Comparison of ENCODE assay signal across 25 cellular contexts in the genomic region with DNA sequence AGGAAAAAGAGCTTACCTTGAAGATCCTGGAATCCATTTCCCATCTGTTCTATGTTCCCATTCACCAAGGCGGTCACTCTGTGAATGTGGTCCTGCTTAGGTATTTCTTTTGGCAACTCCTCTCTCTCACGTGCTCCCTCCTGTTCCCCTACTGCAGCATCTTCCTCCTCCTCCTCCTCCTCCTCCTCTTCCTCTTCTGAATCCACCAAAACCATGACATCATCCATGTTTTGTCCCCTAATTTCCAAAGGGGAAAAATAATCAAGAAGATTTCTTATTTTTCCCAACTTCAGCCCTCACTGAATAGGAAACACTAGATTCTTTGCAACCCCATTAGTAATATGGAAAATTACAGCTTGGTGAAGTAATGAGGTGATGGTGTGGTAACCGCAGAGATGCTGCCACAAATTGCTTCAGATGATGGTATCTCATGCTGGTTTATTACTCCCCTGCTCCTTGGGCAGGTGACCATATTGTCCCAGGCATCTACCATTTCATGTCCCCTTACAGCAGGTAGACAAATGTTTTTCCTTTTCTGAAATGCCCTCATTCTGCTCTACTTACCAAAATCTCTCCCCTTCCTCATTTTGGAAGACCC.
"Had no signal": no experiment of that assay in that cellular context is flagged by ENCODE, and none has a peak within 500 bp of the region (broad histone marks: within the 10 kb centered on the region; RNA-seq: fewer than 3 reads in every experiment).

No MANE protein-coding gene starts in this region.

- H3K9me3 ChIP-seq: Peyer's patch, SJCRH30, SK-N-SH had no signal

- H3K4me3 ChIP-seq: Peyer's patch, SJCRH30 had no signal

- H3K9me2 ChIP-seq: SK-N-SH had no signal

- H3K9ac ChIP-seq: KMS-11, SK-N-SH had no signal

- H3K4me2 ChIP-seq: KMS-11, SK-N-SH had no signal

- H3K27ac ChIP-seq: KMS-11, Peyer's patch, RWPE1, SJCRH30, VCaP had no signal

- H3K4me3 Mint-ChIP-seq: activated CD4-positive, alpha-beta T cell treated with anti-CD3 and anti-CD28 coated beads for 36 hours; activated CD8-positive, alpha-beta memory T cell treated with anti-CD3 and anti-CD28 coated beads, Interleukin-2, amount 10 ng/mL, durations not matched to agents 7 days and 5 days; activated naive CD4-positive, alpha-beta T cell treated with anti-CD3 and anti-CD28 coated beads for 36 hours; activated naive CD8-positive, alpha-beta T cell treated with anti-CD3 and anti-CD28 coated beads for 36 hours had no signal

- ATAC-seq: activated CD4-positive, alpha-beta T cell treated with anti-CD3 and anti-CD28 coated beads for 36 hours; activated CD8-positive, alpha-beta memory T cell treated with anti-CD3 and anti-CD28 coated beads, Interleukin-2, amount 10 ng/mL, durations not matched to agents 7 days and 5 days had no signal

- H3K4me1 ChIP-seq: SJCRH30 had no signal

- H3K9me3 Mint-ChIP-seq: activated naive CD4-positive, alpha-beta T cell treated with anti-CD3 and anti-CD28 coated beads for 36 hours; activated naive CD8-positive, alpha-beta T cell treated with anti-CD3 and anti-CD28 coated beads for 36 hours had no signal

- H3K36me3 ChIP-seq: SJCRH30 had no signal

- H3K27me3 ChIP-seq: Peyer's patch, SJCRH30 had no signal

- DNase-seq: activated CD4-positive, alpha-beta T cell treated with anti-CD3 and anti-CD28 coated beads for 36 hours; activated CD4-positive, alpha-beta T cell treated with anti-CD3 and anti-CD28 coated beads, Interleukin-2, amount 50 U/mL, for 48 hours; activated CD8-positive, alpha-beta memory T cell treated with anti-CD3 and anti-CD28 coated beads, Interleukin-2, amount 10 ng/mL, durations not matched to agents 7 days and 5 days; activated effector memory CD4-positive, alpha-beta T cell treated with anti-CD3 and anti-CD28 coated beads, Interleukin-2, amount 50 U/mL, for 16 hours; activated naive CD4-positive, alpha-beta T cell treated with anti-CD3 and anti-CD28 coated beads for 36 hours; activated naive CD8-positive, alpha-beta T cell treated with anti-CD3 and anti-CD28 coated beads for 36 hours; anterior cingulate cortex; cerebellar nuclear complex; NCI-H1092 treated with DMSO at 0.1 percent for 48 hours; NCI-H1417 treated with DMSO at 0.1 percent for 48 hours; NCI-H1694; NCI-H2029; NCI-H2107; NCI-H345; NCI-H510A; NCI-H526 treated with DMSO at 0.1 percent for 48 hours; NK-92 treated with Interleukin-12 subunit alpha and Interleukin-12 subunit beta, amount 100 ng/mL, for 24 hours; Peyer's patch; Right ventricle myocardium superior; SJCRH30; SK-N-SH; T-helper 1 cell had no signal

- H3K27ac Mint-ChIP-seq: activated CD4-positive, alpha-beta T cell treated with anti-CD3 and anti-CD28 coated beads for 36 hours; activated CD8-positive, alpha-beta memory T cell treated with anti-CD3 and anti-CD28 coated beads, Interleukin-2, amount 10 ng/mL, durations not matched to agents 7 days and 5 days; activated naive CD4-positive, alpha-beta T cell treated with anti-CD3 and anti-CD28 coated beads for 36 hours; activated naive CD8-positive, alpha-beta T cell treated with anti-CD3 and anti-CD28 coated beads for 36 hours had no signal
